14 cellular contexts compared by ENCODE assay signal in the genomic region with DNA sequence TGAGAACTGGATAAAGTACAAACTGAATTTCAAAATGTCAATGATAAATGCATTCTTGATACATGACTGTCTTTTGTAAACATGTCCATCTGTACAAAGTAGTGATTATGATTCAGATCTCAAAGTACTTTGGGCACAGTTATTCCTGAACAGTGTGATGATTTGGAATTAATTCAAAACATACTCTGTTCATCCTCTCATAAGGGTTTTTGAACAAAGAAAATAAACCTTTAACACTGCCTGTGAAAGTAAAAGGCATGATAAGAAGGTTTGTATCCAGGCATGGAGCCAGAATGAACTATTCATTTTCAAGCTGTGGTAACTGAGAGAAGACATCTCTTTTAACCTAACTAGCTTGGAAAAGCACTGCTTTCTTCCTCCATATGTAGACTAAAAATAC. TPM values are rescaled to one million over a fixed set of nuclear protein-coding genes. Genes with fewer than 3 reads are reported as not detected.
DNase-seq lines count a peak whose midpoint lies in the region; ATAC-seq, FAIRE-seq and TF ChIP-seq lines count a peak whose summit lies in the region.
"Had no signal": no experiment of that assay in that cellular context is flagged by ENCODE, and none has a peak within 500 bp of the region (broad histone marks: within the 10 kb centered on the region; RNA-seq: fewer than 3 reads in every experiment).

No MANE protein-coding gene starts in this region.

- H3K27ac ChIP-seq in A549 (peak overlapping the region; percentile 73 to 82), mesodermal cell (ENCODE audit: low read depth, low read length, severe bottlenecking) (peak overlapping the region; percentile 89), WERI-Rb-1 (no peak overlapping the region)

- POLR2A ChIA-PET in A549 (lab: Yijun Ruan, JAX) = no interaction called here

- peak in 1 of 2 experiments; percentile 39 for DNase-seq in A549 (ENCODE audit: low read depth in 1 of 2, low spot score in 1 of 2)
- no peak for DNase-seq in NT2/D1 (ENCODE audit: low read depth, low spot score)
- DNase-seq in dermis blood vessel endothelial cell = peak; percentile 57
- no peak for DNase-seq in effector CD4-positive, alpha-beta T cell
- DNase-seq in activated CD4-positive, alpha-beta T cell treated with anti-CD3 and anti-CD28 coated beads for 48 hours = no peak
- no peak for DNase-seq in WERI-Rb-1
- DNase-seq: activated CD8-positive, alpha-beta memory T cell treated with anti-CD3 and anti-CD28 coated beads, Interleukin-2, amount 10 ng/mL, durations not matched to agents 7 days and 5 days; activated naive CD8-positive, alpha-beta T cell treated with anti-CD3 and anti-CD28 coated beads for 36 hours; effector memory CD4-positive, alpha-beta T cell; Karpas-422; spleen had no signal

- no peak for TF ChIP-seq RAD21 in A549 (conservative IDR thresholded peaks at IDR 0.05 in 1 of 2, IDR thresholded peaks at IDR 0.05 in 1 of 2)

- peak overlapping the region; percentile 89 for H3K4me2 ChIP-seq in A549

- no peak for TF ChIP-seq POLR2A in A549 (IDR thresholded peaks at IDR 0.05; ENCODE audit: low read length)

- no peak; a peak in 1 of 5 replicates for TF ChIP-seq EP300 in A549 (IDR thresholded peaks at IDR 0.05)

- TF ChIP-seq CTCF in A549 (IDR thresholded peaks at IDR 0.05) (no peak), WERI-Rb-1 (IDR thresholded peaks at IDR 0.05; ENCODE audit: low read depth, low read length) (no peak)

- H3K4me1 ChIP-seq in A549 (peaks cover 23% of the 10 kb centered on the region), NT2/D1 (ENCODE audit: insufficient read depth, insufficient read length) (no peaks in the 10 kb centered on the region), mesodermal cell (ENCODE audit: control insufficient read depth, insufficient read depth, low read length, poor library complexity, severe bottlenecking) (no peaks in the 10 kb centered on the region)
- H3K4me1 ChIP-seq: spleen had no signal

- ATAC-seq in A549 (peak; percentile 71 to 79), GM21723 (IDR thresholded peaks at IDR 0.05; ENCODE audit: unreplicated experiment) (no peak)
- ATAC-seq: activated CD8-positive, alpha-beta memory T cell treated with anti-CD3 and anti-CD28 coated beads, Interleukin-2, amount 10 ng/mL, durations not matched to agents 7 days and 5 days; HCT116 had no signal

- peak overlapping the region; percentile 17 for H3K9ac ChIP-seq in NT2/D1 (ENCODE audit: insufficient read length, low read depth)

- H3K9me3 ChIP-seq in A549 = no peaks in the 10 kb centered on the region
- no peaks in the 10 kb centered on the region for H3K9me3 ChIP-seq in NT2/D1 (ENCODE audit: insufficient read depth, low read length)
- H3K9me3 ChIP-seq in mesodermal cell (ENCODE audit: control insufficient read depth, low read length) = no peaks in the 10 kb centered on the region
- no peaks in the 10 kb centered on the region for H3K9me3 ChIP-seq in WERI-Rb-1 (ENCODE audit: severe bottlenecking)
- H3K9me3 ChIP-seq: spleen had no signal

- H3K36me3 ChIP-seq in NT2/D1 (ENCODE audit: insufficient read depth, insufficient read length, low read length) (no peaks in the 10 kb centered on the region), mesodermal cell (ENCODE audit: control insufficient read depth, insufficient read depth, low read length) (no peaks in the 10 kb centered on the region), WERI-Rb-1 (no peaks in the 10 kb centered on the region)
- H3K36me3 ChIP-seq: spleen had no signal

- FAIRE-seq in A549 (lab: Jason Lieb, UNC) = peak; percentile 92

- H3K4me3 ChIP-seq in A549 (peak overlapping the region; percentile 53; the same call in 2 of the 3 replicates), NT2/D1 (ENCODE audit: insufficient read length, low read depth) (no peak overlapping the region), mesodermal cell (ENCODE audit: extremely low read depth, insufficient read depth, low read length, poor library complexity, severe bottlenecking) (peak overlapping the region; percentile 51), WERI-Rb-1 (ENCODE audit: low read depth, low read length) (no peak overlapping the region)

- CTCF ChIA-PET in A549 (lab: Yijun Ruan, JAX) = interaction anchor here (0.7 kb wide), 1 partner anchor 56 kb away, joined by 3 read pairs; no protein-coding TSS in a partner anchor

- H3K27me3 ChIP-seq in NT2/D1 (ENCODE audit: insufficient read depth, insufficient read length) = no peaks in the 10 kb centered on the region
- H3K27me3 ChIP-seq in WERI-Rb-1 (ENCODE audit: insufficient read depth, low read depth, severe bottlenecking) = peaks cover 39% of the 10 kb centered on the region

TF ChIP-seq in A549, 52 proteins besides CTCF, POLR2A, EP300 and RAD21:
- TF ChIP-seq SMC3 (IDR thresholded peaks at IDR 0.05) (no peak), GATA3 (IDR thresholded peaks at IDR 0.05; ENCODE audit: borderline replicate concordance) (peak; percentile 76), JUN (IDR thresholded peaks at IDR 0.05) (peak in 1 of 2 experiments; percentile 42; a peak in 1 of 5 replicates), CEBPB (IDR thresholded peaks at IDR 0.05) (peak in 1 of 2 experiments; percentile 60; a peak in 1 of 4 replicates), JUNB (IDR thresholded peaks at IDR 0.05) (peak; percentile 87), FOSL2 (IDR thresholded peaks at IDR 0.05) (peak; percentile 84), FOSL2 (CRISPR knock-in tag; IDR thresholded peaks at IDR 0.05) (peak; percentile 84)
- TF ChIP-seq, protein P1, sequence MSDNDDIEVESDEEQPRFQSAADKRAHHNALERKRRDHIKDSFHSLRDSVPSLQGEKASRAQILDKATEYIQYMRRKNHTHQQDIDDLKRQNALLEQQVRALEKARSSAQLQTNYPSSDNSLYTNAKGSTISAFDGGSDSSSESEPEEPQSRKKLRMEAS (IDR thresholded peaks at IDR 0.05) = 0 out of 2 replicates have a peak, but pooled peaks have one; percentile 26
- TF ChIP-seq, protein P2, sequence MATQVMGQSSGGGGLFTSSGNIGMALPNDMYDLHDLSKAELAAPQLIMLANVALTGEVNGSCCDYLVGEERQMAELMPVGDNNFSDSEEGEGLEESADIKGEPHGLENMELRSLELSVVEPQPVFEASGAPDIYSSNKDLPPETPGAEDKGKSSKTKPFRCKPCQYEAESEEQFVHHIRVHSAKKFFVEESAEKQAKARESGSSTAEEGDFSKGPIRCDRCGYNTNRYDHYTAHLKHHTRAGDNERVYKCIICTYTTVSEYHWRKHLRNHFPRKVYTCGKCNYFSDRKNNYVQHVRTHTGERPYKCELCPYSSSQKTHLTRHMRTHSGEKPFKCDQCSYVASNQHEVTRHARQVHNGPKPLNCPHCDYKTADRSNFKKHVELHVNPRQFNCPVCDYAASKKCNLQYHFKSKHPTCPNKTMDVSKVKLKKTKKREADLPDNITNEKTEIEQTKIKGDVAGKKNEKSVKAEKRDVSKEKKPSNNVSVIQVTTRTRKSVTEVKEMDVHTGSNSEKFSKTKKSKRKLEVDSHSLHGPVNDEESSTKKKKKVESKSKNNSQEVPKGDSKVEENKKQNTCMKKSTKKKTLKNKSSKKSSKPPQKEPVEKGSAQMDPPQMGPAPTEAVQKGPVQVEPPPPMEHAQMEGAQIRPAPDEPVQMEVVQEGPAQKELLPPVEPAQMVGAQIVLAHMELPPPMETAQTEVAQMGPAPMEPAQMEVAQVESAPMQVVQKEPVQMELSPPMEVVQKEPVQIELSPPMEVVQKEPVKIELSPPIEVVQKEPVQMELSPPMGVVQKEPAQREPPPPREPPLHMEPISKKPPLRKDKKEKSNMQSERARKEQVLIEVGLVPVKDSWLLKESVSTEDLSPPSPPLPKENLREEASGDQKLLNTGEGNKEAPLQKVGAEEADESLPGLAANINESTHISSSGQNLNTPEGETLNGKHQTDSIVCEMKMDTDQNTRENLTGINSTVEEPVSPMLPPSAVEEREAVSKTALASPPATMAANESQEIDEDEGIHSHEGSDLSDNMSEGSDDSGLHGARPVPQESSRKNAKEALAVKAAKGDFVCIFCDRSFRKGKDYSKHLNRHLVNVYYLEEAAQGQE (IDR thresholded peaks at IDR 0.05) = no peak

RNA-seq across cellular contexts. Expression of gene KLHL4, which starts 0.9 kb away (rescaled TPM):
- polyA plus RNA-seq in A549 (2011; rRNA removed) (9.0 and 9.8 TPM in 2 replicates), A549 (2017; fragmentation: RNase III; extraction: RNeasy Plus Mini Kit Qiagen cat#74134 plus additional on column Dnase treatment) (3.5 to 4.3 TPM (median 3.7 TPM) in 3 replicates)
- polyA plus RNA-seq in A549 (2012; cell fraction: cytosol; rRNA removed) = 1.4 and 1.5 TPM in 2 replicates
- 0.67 and 0.97 TPM in 2 replicates for polyA plus RNA-seq in A549 (2012; cell fraction: nucleus; rRNA removed)
- 6.3 and 6.6 TPM in 2 replicates for polyA minus RNA-seq in A549 (2011; rRNA and poly(A)+ RNA removed)
- total RNA-seq in dermis blood vessel endothelial cell = 65.0 and 99.5 TPM in 2 replicates
- polyA plus RNA-seq in mesodermal cell (2013, experiment 1 of 2) = 33.7 TPM
- 29.3 TPM for polyA plus RNA-seq in mesodermal cell (2013, experiment 2 of 2)
- total RNA-seq: activated naive CD8-positive, alpha-beta T cell treated with anti-CD3 and anti-CD28 coated beads for 36 hours had no signal

Comparison
In these comparisons a context has a peak if more than half of its experiments do, and no peak if none do; other contexts are left out.
1. H3K4me3 ChIP-seq: peak in A549 (single experiment) and mesodermal cell (single experiment); none in NT2/D1 (single experiment) and WERI-Rb-1 (single experiment).